In genomic region chr6:15504040-15504491, GRCh38 we compare ENCODE assay signal across 9 cellular contexts.
DNase-seq lines count a peak whose midpoint lies in the region; ATAC-seq and TF ChIP-seq lines count a peak whose summit lies in the region.
"Had no signal": no experiment of that assay in that cellular context is flagged by ENCODE, and none has a peak within 500 bp of the region (broad histone marks: within the 10 kb centered on the region; RNA-seq: fewer than 3 reads in every experiment).

No MANE protein-coding gene starts in this region.

- WGBS in aorta, 2 donors = 91 to 93% methylated on average over 12 of the region's 12 CpGs

- H3K79me2 ChIP-seq in Karpas-422 (ENCODE audit: low read length) = no peaks in the 10 kb centered on the region

- intact Hi-C loops in activated naive CD4-positive, alpha-beta T cell treated with anti-CD3 and anti-CD28 coated beads for 36 hours (cut with micrococcal nuclease) = no loop called here
- intact Hi-C loops in aorta (cut with DNase I) = loop anchor here (10.0 kb wide), 2 partner anchors 111 to 121 kb away; no protein-coding TSS in a partner anchor

- peaks cover 0 to 16% of the 10 kb centered on the region in 2 donors for H3K36me3 Mint-ChIP-seq in activated naive CD4-positive, alpha-beta T cell treated with anti-CD3 and anti-CD28 coated beads, Interleukin-2, amount 50 U/mL, for 72 hours
- peaks cover 33% of the 10 kb centered on the region for H3K36me3 Mint-ChIP-seq in activated naive CD4-positive, alpha-beta T cell treated with anti-CD3 and anti-CD28 coated beads for 36 hours (ENCODE audit: low read depth)
- H3K36me3 Mint-ChIP-seq in nephron progenitor cell (ENCODE audit: low read depth) = peaks cover 63% of the 10 kb centered on the region

- no peak overlapping the region for H3K27ac ChIP-seq in aorta (ENCODE audit: low read depth in 1 of 2, low read length in 2 of 2)
- H3K27ac ChIP-seq in Karpas-422 (ENCODE audit: low read length) = no peak overlapping the region

- ATAC-seq in activated naive CD4-positive, alpha-beta T cell treated with anti-CD3 and anti-CD28 coated beads, Interleukin-2, amount 50 U/mL, for 72 hours = peak in 1 of 2 donors; percentile 3
- peak; percentile 58 for ATAC-seq in aorta (ENCODE audit: low FRiP score)
- ATAC-seq in GM18519 (IDR thresholded peaks at IDR 0.05; ENCODE audit: low FRiP score, unreplicated experiment) = no peak

- peak overlapping the region; percentile 54 to 81 for H3K27ac Mint-ChIP-seq in activated naive CD4-positive, alpha-beta T cell treated with anti-CD3 and anti-CD28 coated beads, Interleukin-2, amount 50 U/mL, for 72 hours
- no peak overlapping the region for H3K27ac Mint-ChIP-seq in activated naive CD4-positive, alpha-beta T cell treated with anti-CD3 and anti-CD28 coated beads for 36 hours
- peak overlapping the region; percentile 89 for H3K27ac Mint-ChIP-seq in nephron progenitor cell

- no peak overlapping the region for H3K9ac ChIP-seq in Karpas-422 (ENCODE audit: low read length)

- no peaks in the 10 kb centered on the region for H3K9me2 ChIP-seq in Karpas-422 (replicated peaks; ENCODE audit: insufficient read depth, low read length)

- H3K36me3 ChIP-seq in aorta (ENCODE audit: control insufficient read depth in 1 of 2, insufficient read depth in 2 of 2, low read length in 1 of 2) (no peaks in the 10 kb centered on the region), Karpas-422 (ENCODE audit: insufficient read depth, low read length) (no peaks in the 10 kb centered on the region)

- H3K9me3 Mint-ChIP-seq in activated naive CD4-positive, alpha-beta T cell treated with anti-CD3 and anti-CD28 coated beads, Interleukin-2, amount 50 U/mL, for 72 hours = no peaks in the 10 kb centered on the region
- H3K9me3 Mint-ChIP-seq in activated naive CD4-positive, alpha-beta T cell treated with anti-CD3 and anti-CD28 coated beads for 36 hours = no peaks in the 10 kb centered on the region
- no peaks in the 10 kb centered on the region for H3K9me3 Mint-ChIP-seq in nephron progenitor cell
- H3K9me3 Mint-ChIP-seq: CD8-positive, alpha-beta memory T cell had no signal

- no peak overlapping the region for H3K4me2 ChIP-seq in Karpas-422 (ENCODE audit: low read depth, low read length, poor library complexity, severe bottlenecking)

- H3K27me3 ChIP-seq in aorta (ENCODE audit: control insufficient read depth in 1 of 2, insufficient read depth in 2 of 2, low read length in 1 of 2) (no peaks in the 10 kb centered on the region), Karpas-422 (ENCODE audit: low read length) (no peaks in the 10 kb centered on the region)

- H3K4me3 Mint-ChIP-seq in activated naive CD4-positive, alpha-beta T cell treated with anti-CD3 and anti-CD28 coated beads for 36 hours = no peak overlapping the region
- H3K4me3 Mint-ChIP-seq in nephron progenitor cell = peak overlapping the region; percentile 28
- H3K4me3 Mint-ChIP-seq: CD8-positive, alpha-beta memory T cell had no signal

- DNase-seq in activated naive CD4-positive, alpha-beta T cell treated with anti-CD3 and anti-CD28 coated beads, Interleukin-2, amount 50 U/mL, for 72 hours (ENCODE audit: low spot score in 2 of 2) = no peak
- no peak for DNase-seq in activated naive CD4-positive, alpha-beta T cell treated with anti-CD3 and anti-CD28 coated beads for 36 hours
- DNase-seq in fibroblast of villous mesenchyme (ENCODE audit: low read depth) (peak; percentile 33), nephron progenitor cell (peak; percentile 21), aorta (peak in 1 of 2 donors; percentile 75), NCI-H146 (lab: John Stamatoyannopoulos, UW) (no peak), Karpas-422 (no peak)
- DNase-seq: CD8-positive, alpha-beta memory T cell had no signal

- H3K4me3 ChIP-seq in fibroblast of villous mesenchyme (ENCODE audit: low read depth, low read length) (no peak overlapping the region), aorta (ENCODE audit: low read length in 2 of 2) (no peak overlapping the region), Karpas-422 (ENCODE audit: low read length) (no peak overlapping the region)

- H3K9me3 ChIP-seq in aorta (ENCODE audit: control insufficient read depth, low read length) = no peaks in the 10 kb centered on the region
- H3K9me3 ChIP-seq in Karpas-422 (ENCODE audit: low read length) = no peaks in the 10 kb centered on the region

- no peaks in the 10 kb centered on the region for H3K27me3 Mint-ChIP-seq in activated naive CD4-positive, alpha-beta T cell treated with anti-CD3 and anti-CD28 coated beads for 36 hours (ENCODE audit: low read depth)
- no peaks in the 10 kb centered on the region for H3K27me3 Mint-ChIP-seq in nephron progenitor cell (ENCODE audit: low read depth, poor library complexity)
- H3K27me3 Mint-ChIP-seq: CD8-positive, alpha-beta memory T cell had no signal

- no peaks in the 10 kb centered on the region for H3K4me1 Mint-ChIP-seq in activated naive CD4-positive, alpha-beta T cell treated with anti-CD3 and anti-CD28 coated beads for 36 hours (ENCODE audit: low read depth)
- peaks cover 95% of the 10 kb centered on the region for H3K4me1 Mint-ChIP-seq in nephron progenitor cell

- H2AFZ ChIP-seq in Karpas-422 (ENCODE audit: low read length) = no peak overlapping the region

- H4K20me1 ChIP-seq in Karpas-422 (ENCODE audit: insufficient read depth, low read depth, low read length) = no peaks in the 10 kb centered on the region

- TF ChIP-seq CTCF in fibroblast of villous mesenchyme (IDR thresholded peaks at IDR 0.05; ENCODE audit: insufficient read depth, low read depth, low read length) = peak; percentile 2
- no peak for TF ChIP-seq CTCF in nephron progenitor cell (IDR thresholded peaks at IDR 0.05)

- CTCF ChIA-PET in activated naive CD4-positive, alpha-beta T cell treated with anti-CD3 and anti-CD28 coated beads for 36 hours (lab: Charles Lee) = no interaction called here

- H3K4me1 ChIP-seq in aorta (ENCODE audit: control insufficient read depth in 1 of 2, insufficient read depth in 2 of 2, low read length in 2 of 2) (no peaks in the 10 kb centered on the region), Karpas-422 (ENCODE audit: low read length) (no peaks in the 10 kb centered on the region)

Comparison
In these comparisons a context has a peak if more than half of its experiments do, and no peak if none do; other contexts are left out.
1. DNase-seq: peak in fibroblast of villous mesenchyme (single experiment) and nephron progenitor cell (single experiment); none in activated naive CD4-positive, alpha-beta T cell treated with anti-CD3 and anti-CD28 coated beads, Interleukin-2, amount 50 U/mL, for 72 hours (0 of 2), activated naive CD4-positive, alpha-beta T cell treated with anti-CD3 and anti-CD28 coated beads for 36 hours (single experiment), NCI-H146 (single experiment) and Karpas-422 (single experiment).